1 cellular context compared by ENCODE assay signal in genomic region chr11:35390737-35391682, GRCh38.
A peak's percentile ranks its signal among the peaks of the same experiment; 100 is the strongest.
TF ChIP-seq lines count a peak whose summit lies in the region.

No MANE protein-coding gene starts in this region.

TF ChIP-seq in IMR-90, 13 proteins besides CTCF, POLR2A, EP300 and RAD21 (continued from another document):
- TF ChIP-seq, protein P1, sequence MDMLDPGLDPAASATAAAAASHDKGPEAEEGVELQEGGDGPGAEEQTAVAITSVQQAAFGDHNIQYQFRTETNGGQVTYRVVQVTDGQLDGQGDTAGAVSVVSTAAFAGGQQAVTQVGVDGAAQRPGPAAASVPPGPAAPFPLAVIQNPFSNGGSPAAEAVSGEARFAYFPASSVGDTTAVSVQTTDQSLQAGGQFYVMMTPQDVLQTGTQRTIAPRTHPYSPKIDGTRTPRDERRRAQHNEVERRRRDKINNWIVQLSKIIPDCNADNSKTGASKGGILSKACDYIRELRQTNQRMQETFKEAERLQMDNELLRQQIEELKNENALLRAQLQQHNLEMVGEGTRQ (IDR thresholded peaks at IDR 0.05; ENCODE audit: low read depth, low read length) = peak; percentile 65
- TF ChIP-seq MAFK (IDR thresholded peaks at IDR 0.05; ENCODE audit: low read depth, low read length) (no peak), RCOR1 (IDR thresholded peaks at IDR 0.05; ENCODE audit: insufficient replicate concordance, low read length) (no peak), MAZ (IDR thresholded peaks at IDR 0.05; ENCODE audit: borderline replicate concordance, low read depth, low read length) (no peak), CHD1 (IDR thresholded peaks at IDR 0.05; ENCODE audit: low read depth, low read length) (no peak), MXI1 (IDR thresholded peaks at IDR 0.05; ENCODE audit: borderline replicate concordance, low read depth, low read length) (no peak), NFE2L2 (IDR thresholded peaks at IDR 0.05; ENCODE audit: low read depth, low read length) (no peak; the same call in 1 of the 2 replicates), SMC3 (IDR thresholded peaks at IDR 0.05; ENCODE audit: low read depth, low read length) (0 out of 2 replicates have a peak, but pooled peaks have one; percentile 25), FOS (IDR thresholded peaks at IDR 0.05; ENCODE audit: low read depth, low read length) (peak; percentile 93), BHLHE40 (IDR thresholded peaks at IDR 0.05; ENCODE audit: low read depth, low read length) (peak; percentile 94)
- TF ChIP-seq, protein P2, sequence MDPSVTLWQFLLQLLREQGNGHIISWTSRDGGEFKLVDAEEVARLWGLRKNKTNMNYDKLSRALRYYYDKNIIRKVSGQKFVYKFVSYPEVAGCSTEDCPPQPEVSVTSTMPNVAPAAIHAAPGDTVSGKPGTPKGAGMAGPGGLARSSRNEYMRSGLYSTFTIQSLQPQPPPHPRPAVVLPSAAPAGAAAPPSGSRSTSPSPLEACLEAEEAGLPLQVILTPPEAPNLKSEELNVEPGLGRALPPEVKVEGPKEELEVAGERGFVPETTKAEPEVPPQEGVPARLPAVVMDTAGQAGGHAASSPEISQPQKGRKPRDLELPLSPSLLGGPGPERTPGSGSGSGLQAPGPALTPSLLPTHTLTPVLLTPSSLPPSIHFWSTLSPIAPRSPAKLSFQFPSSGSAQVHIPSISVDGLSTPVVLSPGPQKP (IDR thresholded peaks at IDR 0.05; ENCODE audit: borderline replicate concordance, low read depth, low read length) = no peak
